8 cellular contexts compared by ENCODE assay signal in genomic region chr4:71186257-71186565, GRCh38.
DNase-seq lines count a peak whose midpoint lies in the region; ATAC-seq and TF ChIP-seq lines count a peak whose summit lies in the region.

No MANE protein-coding gene starts in this region.

- ATAC-seq in lower lobe of right lung, result no peak
- no peak for ATAC-seq in thoracic aorta (ENCODE audit: insufficient number of reproducible peaks, low FRiP score, low read depth)
- no peak for ATAC-seq in HG03175 (IDR thresholded peaks at IDR 0.05; ENCODE audit: unreplicated experiment)

- H3K4me1 ChIP-seq in lower lobe of right lung, result peaks cover 5% of the 10 kb centered on the region
- peaks cover 4 to 24% of the 10 kb centered on the region in 2 donors for H3K4me1 ChIP-seq in thoracic aorta (ENCODE audit: control insufficient read depth in 1 of 2, low read depth in 2 of 2)

- no peaks in the 10 kb centered on the region for H3K36me3 ChIP-seq in lower lobe of right lung
- H3K36me3 ChIP-seq in thoracic aorta, result no peaks in the 10 kb centered on the region

- DNase-seq in T-helper 2 cell treated with Interferon-gamma antibody and Interleukin-4, amounts not matched to agents 5 μg/mL and 100 μg/mL, for 36 hours (ENCODE audit: low spot score), result no peak
- DNase-seq in T-helper 2 cell (no peak), astrocyte of the spinal cord (ENCODE audit: low read depth, low spot score) (peak; percentile 19), lower lobe of right lung (no peak), thoracic aorta (ENCODE audit: low spot score) (no peak), NCI-H774 (lab: John Stamatoyannopoulos, UW) (no peak), SKM-1 (lab: John Stamatoyannopoulos, UW; ENCODE audit: unreplicated experiment) (no peak)

- TF ChIP-seq CTCF in astrocyte of the spinal cord (IDR thresholded peaks at IDR 0.05; ENCODE audit: low read depth, low read length) (no peak), lower lobe of right lung (IDR thresholded peaks at IDR 0.05) (no peak), thoracic aorta (IDR thresholded peaks at IDR 0.05) (no peak)

- peak overlapping the region; percentile 45 for H3K27ac Mint-ChIP-seq in T-helper 2 cell treated with Interferon-gamma antibody and Interleukin-4, amounts not matched to agents 5 μg/mL and 100 μg/mL, for 36 hours

- H3K4me3 ChIP-seq in astrocyte of the spinal cord (ENCODE audit: low read depth, low read length) (peak overlapping the region; percentile 70), lower lobe of right lung (peak overlapping the region; percentile 66), thoracic aorta (peak overlapping the region; percentile 87)

- no peaks in the 10 kb centered on the region for H3K9me3 ChIP-seq in lower lobe of right lung
- H3K9me3 ChIP-seq in thoracic aorta, result no peaks in the 10 kb centered on the region

- H3K27ac ChIP-seq in lower lobe of right lung (peak overlapping the region; percentile 72), thoracic aorta (peak overlapping the region; percentile 28 to 69)

- H3K27me3 ChIP-seq in lower lobe of right lung (ENCODE audit: low read depth) (peaks cover 10% of the 10 kb centered on the region), thoracic aorta (replicated peaks; ENCODE audit: insufficient read depth) (no peaks in the 10 kb centered on the region)

- in situ Hi-C loops in astrocyte of the spinal cord (cut with HindIII; ENCODE audit: low sequenced_read_pairs), result no loop called here

- peak overlapping the region; percentile 89 for H3K4me3 Mint-ChIP-seq in T-helper 2 cell treated with Interferon-gamma antibody and Interleukin-4, amounts not matched to agents 5 μg/mL and 100 μg/mL, for 36 hours

- intact Hi-C loops in lower lobe of right lung (cut with DNase I), result loop anchor here (10.0 kb wide), 1 partner anchor 529 kb away; no protein-coding TSS in a partner anchor

- no peaks in the 10 kb centered on the region for H3K36me3 Mint-ChIP-seq in T-helper 2 cell treated with Interferon-gamma antibody and Interleukin-4, amounts not matched to agents 5 μg/mL and 100 μg/mL, for 36 hours (ENCODE audit: low read depth)

- peaks cover 25% of the 10 kb centered on the region for H3K4me1 Mint-ChIP-seq in T-helper 2 cell treated with Interferon-gamma antibody and Interleukin-4, amounts not matched to agents 5 μg/mL and 100 μg/mL, for 36 hours (ENCODE audit: low read depth)

- H3K27me3 Mint-ChIP-seq in T-helper 2 cell treated with Interferon-gamma antibody and Interleukin-4, amounts not matched to agents 5 μg/mL and 100 μg/mL, for 36 hours (ENCODE audit: low read depth), result peaks cover 58% of the 10 kb centered on the region

- no peaks in the 10 kb centered on the region for H3K9me3 Mint-ChIP-seq in T-helper 2 cell treated with Interferon-gamma antibody and Interleukin-4, amounts not matched to agents 5 μg/mL and 100 μg/mL, for 36 hours
